ENCODE assay signal across 8 cellular contexts in the genomic region with DNA sequence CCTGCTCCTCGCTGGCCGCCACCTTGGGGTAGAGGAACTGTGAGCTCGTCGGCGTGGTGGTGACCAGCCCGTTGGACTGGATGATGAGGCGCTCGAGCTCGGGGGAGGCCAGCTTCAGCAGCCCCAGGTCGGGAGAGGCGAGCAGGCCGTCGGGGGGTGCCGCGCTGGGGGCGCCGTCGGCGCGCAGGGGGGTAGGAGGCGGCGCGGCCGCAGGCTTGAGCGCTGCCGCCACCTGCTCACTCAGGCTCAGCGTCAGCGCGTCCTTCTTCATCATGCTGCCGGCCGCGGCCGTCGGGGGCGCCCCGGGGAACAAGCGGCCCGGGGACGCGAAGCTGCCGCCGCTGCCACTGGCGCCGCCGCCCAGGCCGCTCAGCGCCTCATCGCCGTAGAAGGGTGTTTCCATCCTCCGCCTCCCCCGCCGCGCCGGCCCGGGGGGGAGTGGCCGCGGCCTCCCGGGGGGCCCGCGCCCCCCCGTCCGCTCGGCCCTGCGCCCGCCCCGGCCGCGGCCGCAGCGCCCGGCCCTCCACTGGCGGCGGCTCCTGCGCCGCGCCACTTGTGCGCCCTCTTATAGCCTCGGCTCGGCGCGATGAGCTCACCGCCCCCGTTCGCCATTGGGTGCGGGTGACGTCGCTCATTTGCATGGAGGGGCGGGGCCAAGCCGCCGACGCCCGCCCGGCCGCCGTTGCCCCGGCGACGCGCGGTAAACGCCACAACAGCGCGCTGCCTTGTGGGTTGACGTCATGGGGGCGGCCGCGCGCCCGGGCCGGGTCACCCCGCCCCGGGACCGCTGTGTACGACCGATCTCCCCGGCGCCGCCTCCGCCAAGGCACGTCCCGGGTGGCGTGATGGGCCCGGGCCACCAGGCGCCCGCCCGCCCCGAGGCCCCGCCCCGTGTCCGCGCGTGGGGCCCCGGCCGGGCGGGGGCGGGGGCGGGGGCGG. TPM values are rescaled to one million over a fixed set of nuclear protein-coding genes. Genes with fewer than 3 reads are reported as not detected.
DNase-seq lines count a peak whose midpoint lies in the region; ATAC-seq and TF ChIP-seq lines count a peak whose summit lies in the region.

TSS of gene JUND (minus strand) at position 541 of the 939 bp plus-strand sequence. CDS start at position 403, 138 bp downstream.

- peak within 1 kb of the TSS; percentile 95 to 100 for H3K27ac ChIP-seq in aorta (ENCODE audit: low read depth in 1 of 2, low read length in 2 of 2)

- DNase-seq in NCI-H2029 (lab: John Stamatoyannopoulos, UW) (peak; percentile 96), T-helper 9 cell (peak; percentile 97), astrocyte of the cerebellum (ENCODE audit: low read depth) (peak; percentile 94), hepatic stellate cell (ENCODE audit: low spot score) (peak; percentile 96), renal cortical epithelial cell (ENCODE audit: low read depth) (peak; percentile 89), aorta (peak; percentile 99)

- in situ Hi-C loops in astrocyte of the cerebellum (cut with HindIII; ENCODE audit: low sequenced_read_pairs) = no loop called here

- no peaks in the 10 kb centered on the region for H3K9me3 ChIP-seq in aorta (ENCODE audit: control insufficient read depth, low read length)

- no peak for TF ChIP-seq CTCF in astrocyte of the cerebellum (IDR thresholded peaks at IDR 0.05; ENCODE audit: low read depth, low read length, missing control alignments)

- 1% methylated on average over 78 to 138 of the region's 138 CpGs for WGBS in aorta, 2 donors

- intact Hi-C loops in aorta (cut with DNase I) = loop anchor here (2.0 to 5.0 kb wide), 3 partner anchors 23 to 135 kb away; partner anchors contain the start of gene LSM4 (in 1 of the 2)

- no peaks in the 10 kb centered on the region for H3K4me1 ChIP-seq in aorta (ENCODE audit: control insufficient read depth in 1 of 2, insufficient read depth in 2 of 2, low read length in 2 of 2)

- H3K4me3 ChIP-seq in astrocyte of the cerebellum (ENCODE audit: low read depth, low read length) = peak within 1 kb of the TSS; percentile 98
- H3K4me3 ChIP-seq in aorta (ENCODE audit: low read length in 2 of 2) = peak within 1 kb of the TSS; percentile 77 to 97

- no peaks in the 10 kb centered on the region for H3K27me3 ChIP-seq in aorta (ENCODE audit: control insufficient read depth in 1 of 2, insufficient read depth in 2 of 2, low read length in 1 of 2)

- H3K36me3 ChIP-seq in aorta (ENCODE audit: control insufficient read depth in 1 of 2, insufficient read depth in 2 of 2, low read length in 1 of 2) = peaks cover 0 to 3% of the 10 kb centered on the region in 2 donors

- peak; percentile 41 for ATAC-seq in GM18508 (IDR thresholded peaks at IDR 0.05; ENCODE audit: insufficient read depth, unreplicated experiment)
- peak; percentile 55 for ATAC-seq in HG02973 (IDR thresholded peaks at IDR 0.05; ENCODE audit: unreplicated experiment)
- peak; percentile 83 for ATAC-seq in aorta (ENCODE audit: low FRiP score)

RNA-seq across cellular contexts. Expression of gene JUND, which starts in this region (rescaled TPM):
- total RNA-seq in renal cortical epithelial cell (140 and 234 TPM in 2 replicates), aorta (100 to 1,000 TPM; 214 to 492 TPM)
- 100 to 1,000 TPM in 1 of 2 donors, 10 to 100 TPM in 1; 62.6 to 161 TPM for polyA plus RNA-seq in aorta

Comparison
In these comparisons a context has a peak if more than half of its experiments do, and no peak if none do; other contexts are left out.
1. Peak in every context shown above with its lines: DNase-seq, ATAC-seq, H3K4me3 ChIP-seq and H3K27ac ChIP-seq.